ENCODE assay signal across 5 cellular contexts in the genomic region with DNA sequence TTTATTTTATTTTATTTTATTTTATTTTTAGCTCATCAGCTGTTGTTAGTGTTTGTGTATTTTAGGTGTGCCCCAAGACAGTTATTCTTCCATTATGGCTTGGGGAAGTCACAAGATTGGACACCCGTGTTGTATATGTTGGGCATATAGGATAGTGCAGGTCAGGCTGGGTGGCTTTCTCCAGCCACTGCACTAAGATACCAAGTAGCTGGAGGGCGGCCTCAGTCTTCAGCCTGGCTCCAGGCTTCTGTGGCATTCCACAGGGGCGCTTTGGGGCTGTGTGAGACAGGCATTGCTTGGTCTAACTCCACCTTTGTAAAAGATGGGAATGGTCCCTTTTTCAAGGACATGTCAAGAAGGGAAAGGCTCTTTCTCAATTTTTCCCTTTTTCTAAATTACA.
"Had no signal": no experiment of that assay in that cellular context is flagged by ENCODE, and none has a peak within 500 bp of the region (broad histone marks: within the 10 kb centered on the region; RNA-seq: fewer than 3 reads in every experiment).

No MANE protein-coding gene starts in this region.

- ATAC-seq: GM23338, K562 had no signal

- DNase-seq: H9, HCEC 1CT, IMR-90 had no signal

- H3K4me3 Mint-ChIP-seq: GM23338, H9 had no signal

- H3K9me3 Mint-ChIP-seq: GM23338, H9 had no signal
